2 cellular contexts compared by ENCODE assay signal in the genomic region with DNA sequence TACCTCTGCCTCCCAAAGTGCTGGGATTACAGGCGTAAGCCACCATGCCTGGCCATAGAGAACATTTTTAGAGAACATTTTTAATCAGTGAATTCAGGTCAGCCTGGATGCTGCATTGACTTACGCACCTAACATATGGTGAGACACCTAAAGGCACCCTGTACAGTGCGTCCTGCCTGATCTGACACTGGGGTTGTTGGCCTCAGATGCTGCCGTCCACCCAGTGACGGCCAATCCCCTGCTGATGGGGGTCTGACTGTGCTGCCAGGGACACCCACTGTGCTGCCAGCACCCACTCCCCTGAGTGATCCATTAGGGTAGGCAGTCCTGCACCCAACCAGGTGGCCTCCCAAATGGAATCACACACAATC.
TF ChIP-seq lines count a peak whose summit lies in the region.

No MANE protein-coding gene starts in this region.

TF ChIP-seq in SK-N-SH, 30 proteins besides CTCF, POLR2A, EP300 and RAD21:
- TF ChIP-seq CHD2 (IDR thresholded peaks at IDR 0.05; ENCODE audit: low read length, partially characterized antibody) = no peak
- TF ChIP-seq TAF1 (IDR thresholded peaks at IDR 0.05; ENCODE audit: borderline replicate concordance, low read depth, low read length) = no peak
- TF ChIP-seq TCF12 (IDR thresholded peaks at IDR 0.05) = no peak

TF ChIP-seq in SK-N-SH treated with all-trans-retinoic acid at 6 μM for 48 hours, 23 proteins besides CTCF, POLR2A, EP300 and RAD21:
- no peak for TF ChIP-seq ZNF70 (CRISPR knock-in tag; IDR thresholded peaks at IDR 0.05)
- TF ChIP-seq ISL1 (CRISPR knock-in tag; IDR thresholded peaks at IDR 0.05) = no peak
- TF ChIP-seq ZFP3 (CRISPR knock-in tag; IDR thresholded peaks at IDR 0.05) = no peak
- no peak for TF ChIP-seq ZNF8 (CRISPR knock-in tag; IDR thresholded peaks at IDR 0.05)
